22 cellular contexts compared by ENCODE assay signal in the genomic region with DNA sequence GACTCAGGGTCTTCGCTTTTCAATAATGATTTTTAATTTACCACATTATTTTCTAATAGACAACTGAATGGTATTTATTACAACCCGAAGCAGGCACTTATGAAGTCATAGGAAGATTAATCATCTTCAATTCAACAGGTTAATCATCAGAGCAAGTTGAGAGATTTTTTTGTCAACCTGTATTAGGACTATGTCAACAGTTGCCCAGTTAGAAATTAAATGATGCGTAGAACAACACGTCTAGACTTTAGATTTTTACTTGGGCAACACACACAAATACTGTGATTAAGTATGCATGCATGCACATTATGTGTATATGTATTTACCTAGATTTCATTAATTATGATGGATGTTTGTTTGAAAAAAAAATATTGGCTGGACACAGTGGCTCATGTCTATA.
"Had no signal": no experiment of that assay in that cellular context is flagged by ENCODE, and none has a peak within 500 bp of the region (broad histone marks: within the 10 kb centered on the region; RNA-seq: fewer than 3 reads in every experiment).

No MANE protein-coding gene starts in this region.

- H3K27ac ChIP-seq: cardiac muscle cell, epithelial cell of prostate, pancreas, spleen, thoracic aorta had no signal

- H3K9me3 ChIP-seq: pancreas, spleen, thoracic aorta had no signal

- ATAC-seq: activated CD4-positive, alpha-beta T cell treated with anti-CD3 and anti-CD28 coated beads for 36 hours; effector memory CD8-positive, alpha-beta T cell; left lobe of liver; natural killer cell; pancreas; stimulated activated memory B cell treated with anti-CD40 and anti-IgM and Interleukin-4, amounts not matched to agents 10 μg/mL and 1 μg/mL and 100 μg/mL, for 72 hours had no signal

- H3K4me3 ChIP-seq: cardiac muscle cell, lung, pancreas, spleen, thoracic aorta had no signal

- H3K36me3 ChIP-seq: cardiac muscle cell, pancreas had no signal

- FAIRE-seq: pancreas, TTC549 had no signal

- DNase-seq: activated CD4-positive, alpha-beta memory T cell treated with anti-CD3 and anti-CD28 coated beads for 36 hours; activated CD4-positive, alpha-beta T cell treated with anti-CD3 and anti-CD28 coated beads for 36 hours; activated naive CD4-positive, alpha-beta T cell; activated naive CD8-positive, alpha-beta T cell treated with anti-CD3 and anti-CD28 coated beads for 36 hours; activated T-cell treated with anti-CD3 and anti-CD28 coated beads for 4 hours; amniotic stem cell; effector memory CD8-positive, alpha-beta T cell; foreskin melanocyte; glutamatergic neuron; hippocampal formation; islet precursor cell; natural killer cell; pancreas; spleen; stimulated activated CD4-positive, alpha-beta T cell treated with anti-CD3 and anti-CD28 coated beads, Interleukin-4, amount 100 ng/mL, for 4 hours had no signal

- H3K27me3 ChIP-seq: cardiac muscle cell, pancreas, spleen had no signal
